Comparison of ENCODE assay signal across 11 cellular contexts in the genomic region with DNA sequence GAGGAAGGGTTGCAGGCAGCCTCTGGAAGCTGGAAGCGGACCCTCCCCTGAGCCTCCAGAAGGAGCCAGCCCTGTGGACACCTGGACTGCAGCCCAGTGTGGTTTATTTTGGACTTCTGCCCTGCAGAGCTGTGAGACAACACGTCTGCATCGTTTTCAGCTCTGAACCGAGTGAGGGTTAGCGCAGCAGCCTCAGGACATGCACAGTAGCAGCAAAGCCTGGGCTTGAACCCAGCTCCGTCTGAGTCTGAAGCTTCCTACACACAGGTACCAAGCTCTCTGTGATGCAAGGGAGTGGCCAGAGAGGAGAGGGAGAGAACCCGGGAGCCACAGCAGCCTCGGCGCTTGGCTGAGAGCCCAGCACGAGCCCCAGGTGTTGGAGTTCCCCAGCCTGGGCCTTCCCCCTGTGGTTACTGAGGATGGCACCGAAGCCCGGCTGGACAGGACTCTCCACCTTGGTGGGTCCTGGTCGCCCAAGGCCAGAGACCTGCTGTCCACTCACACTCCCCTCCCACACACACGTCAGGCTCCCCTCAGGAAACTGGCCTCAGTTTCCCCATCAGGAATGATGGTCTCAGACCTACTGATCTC.
DNase-seq lines count a peak whose midpoint lies in the region; ATAC-seq and TF ChIP-seq lines count a peak whose summit lies in the region.
"Had no signal": no experiment of that assay in that cellular context is flagged by ENCODE, and none has a peak within 500 bp of the region (broad histone marks: within the 10 kb centered on the region; RNA-seq: fewer than 3 reads in every experiment).

No MANE protein-coding gene starts in this region.

- peak; percentile 32 for DNase-seq in DMS 273 treated with DMSO at 0.1 percent for 48 hours (lab: John Stamatoyannopoulos, UW)
- peak; percentile 85 to 94 for DNase-seq in NCI-H446 (lab: John Stamatoyannopoulos, UW)
- DNase-seq in chondrocyte (ENCODE audit: low spot score): peak; percentile 86
- DNase-seq in NCI-H510A treated with DMSO at 0.1 percent for 48 hours (lab: John Stamatoyannopoulos, UW): no peak
- DNase-seq in HCEC 1CT: no peak
- no peak for DNase-seq in SK-N-DZ (ENCODE audit: low spot score)
- DNase-seq: activated naive CD8-positive, alpha-beta T cell treated with anti-CD3 and anti-CD28 coated beads, Interleukin-2, amount 50 U/mL, for 24 hours; NCI-H2107; stimulated activated CD4-positive, alpha-beta T cell treated with anti-CD3 and anti-CD28 coated beads, Interleukin-1b, Interleukin-23, amount 100 ng/mL, for 48 hours had no signal

- H3K27ac Mint-ChIP-seq in chondrocyte (ENCODE audit: unreplicated experiment) (no peak overlapping the region), nephron (peak overlapping the region in 2 of 3 experiments; percentile 31 to 47)
- H3K27ac Mint-ChIP-seq: activated naive CD8-positive, alpha-beta T cell treated with anti-CD3 and anti-CD28 coated beads, Interleukin-2, amount 50 U/mL, for 24 hours had no signal

- no peak for TF ChIP-seq CTCF in chondrocyte (IDR thresholded peaks at IDR 0.05)
- no peak for TF ChIP-seq CTCF in nephron (IDR thresholded peaks at IDR 0.05; ENCODE audit: unreplicated experiment in 3 of 3)

- no peaks in the 10 kb centered on the region for H3K36me3 Mint-ChIP-seq in chondrocyte (ENCODE audit: low read depth)
- no peaks in the 10 kb centered on the region for H3K36me3 Mint-ChIP-seq in nephron (ENCODE audit: low read depth)

- ATAC-seq in GM18873 (IDR thresholded peaks at IDR 0.05; ENCODE audit: low FRiP score, unreplicated experiment): no peak
- ATAC-seq: activated naive CD8-positive, alpha-beta T cell treated with anti-CD3 and anti-CD28 coated beads, Interleukin-2, amount 50 U/mL, for 24 hours had no signal

- H3K4me1 Mint-ChIP-seq in chondrocyte (ENCODE audit: low read depth) (no peaks in the 10 kb centered on the region), nephron (peaks cover 44% of the 10 kb centered on the region)
- H3K4me1 Mint-ChIP-seq: activated naive CD8-positive, alpha-beta T cell treated with anti-CD3 and anti-CD28 coated beads, Interleukin-2, amount 50 U/mL, for 24 hours had no signal

- H3K27me3 Mint-ChIP-seq in chondrocyte (ENCODE audit: low read depth) (peaks cover 51% of the 10 kb centered on the region), nephron (ENCODE audit: low read depth) (peaks cover 70% of the 10 kb centered on the region)

- H3K9me3 Mint-ChIP-seq in chondrocyte (ENCODE audit: low read depth): no peaks in the 10 kb centered on the region
- peaks cover 2% of the 10 kb centered on the region for H3K9me3 Mint-ChIP-seq in nephron

- H3K4me3 Mint-ChIP-seq in chondrocyte (ENCODE audit: unreplicated experiment) (no peak overlapping the region), nephron (peak overlapping the region in 2 of 3 experiments; percentile 6 to 41)
- H3K4me3 Mint-ChIP-seq: activated naive CD8-positive, alpha-beta T cell treated with anti-CD3 and anti-CD28 coated beads, Interleukin-2, amount 50 U/mL, for 24 hours had no signal

Comparison
In these comparisons a context has a peak if more than half of its experiments do, and no peak if none do; other contexts are left out.
1. DNase-seq: peak in DMS 273 treated with DMSO at 0.1 percent for 48 hours (single experiment), NCI-H446 (2 of 2) and chondrocyte (single experiment); none in NCI-H510A treated with DMSO at 0.1 percent for 48 hours (single experiment), HCEC 1CT (single experiment) and SK-N-DZ (single experiment).